Comparison of ENCODE assay signal across 16 cellular contexts in genomic region chr4:47598320-47598719, GRCh38.
"Had no signal": no experiment of that assay in that cellular context is flagged by ENCODE, and none has a peak within 500 bp of the region (broad histone marks: within the 10 kb centered on the region; RNA-seq: fewer than 3 reads in every experiment).

No MANE protein-coding gene starts in this region.

- ATAC-seq: activated CD4-positive, alpha-beta T cell treated with anti-CD3 and anti-CD28 coated beads for 36 hours; activated CD8-positive, alpha-beta memory T cell treated with anti-CD3 and anti-CD28 coated beads, Interleukin-2, amount 10 ng/mL, durations not matched to agents 7 days and 5 days; gastroesophageal sphincter; stimulated activated memory B cell treated with anti-CD40 and anti-IgM and Interleukin-4, amounts not matched to agents 10 μg/mL and 1 μg/mL and 100 μg/mL, for 72 hours; T-helper 17 cell had no signal

- DNase-seq: activated CD4-positive, alpha-beta memory T cell treated with anti-CD3 and anti-CD28 coated beads for 36 hours; activated CD4-positive, alpha-beta T cell treated with anti-CD3 and anti-CD28 coated beads for 36 hours; activated CD8-positive, alpha-beta memory T cell treated with anti-CD3 and anti-CD28 coated beads, Interleukin-2, amount 10 ng/mL, durations not matched to agents 7 days and 5 days; activated naive CD4-positive, alpha-beta T cell treated with anti-CD3 and anti-CD28 coated beads, Interleukin-2, amount 50 U/mL, for 16 hours; activated T-cell treated with anti-CD3 and anti-CD28 coated beads, Interleukin-2, amount 50 U/mL, for 1 hour; caudate nucleus; cortex of kidney; effector CD4-positive, alpha-beta T cell; kidney; mesendoderm; nephron progenitor cell; occipital lobe; stimulated activated CD4-positive, alpha-beta T cell treated with anti-CD3 and anti-CD28 coated beads, Interleukin-2, amount 100 ng/mL, for 48 hours; T-helper 17 cell had no signal

- H3K27ac ChIP-seq: gastroesophageal sphincter had no signal

- H3K9me3 ChIP-seq: gastroesophageal sphincter had no signal

- H3K4me3 ChIP-seq: gastroesophageal sphincter had no signal

- H3K27me3 ChIP-seq: gastroesophageal sphincter had no signal
